Comparison of ENCODE assay signal across 23 cellular contexts in the genomic region with DNA sequence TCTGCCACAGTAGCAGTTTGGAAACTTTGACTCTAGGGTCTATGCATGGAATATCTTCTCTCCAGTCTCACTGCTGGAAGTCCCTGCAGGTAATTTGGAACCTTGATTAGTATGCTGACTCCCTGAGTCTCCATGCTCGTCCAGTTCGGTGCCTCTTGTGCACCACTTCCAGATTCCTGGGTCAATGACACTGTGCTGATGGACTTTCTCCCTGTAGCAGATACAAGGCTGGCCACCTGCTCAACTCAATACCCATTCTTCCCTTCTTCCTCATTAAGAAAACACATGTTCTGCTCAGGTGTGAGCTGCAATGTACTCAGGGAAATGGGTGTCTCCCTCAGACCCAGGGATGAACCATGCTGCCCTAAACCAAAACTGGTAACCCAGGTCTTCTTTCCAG.
"Had no signal": no experiment of that assay in that cellular context is flagged by ENCODE, and none has a peak within 500 bp of the region (broad histone marks: within the 10 kb centered on the region; RNA-seq: fewer than 3 reads in every experiment).

No MANE protein-coding gene starts in this region.

- H3K4me2 ChIP-seq: hepatocyte, neural progenitor cell had no signal

- H3K9me3 Mint-ChIP-seq: dendritic cell treated with granulocyte-macrophage colony-stimulating factor and Interleukin-4, amounts not matched to agents 40 ng/mL and 50 ng/mL, for 4 days; natural killer cell treated with Interleukin-12 subunit alpha and Interleukin-12 subunit beta and Interleukin-15 and Interleukin-18, amount 100 ng/mL, for 72 hours; neural progenitor cell; stimulated activated naive B cell treated with anti-CD40 and anti-IgM and Interleukin-4, amounts not matched to agents 10 μg/mL and 1 μg/mL and 100 μg/mL, for 72 hours; stimulated activated naive CD8-positive, alpha-beta T cell treated with anti-CD3 and anti-CD28 coated beads, Interleukin-15, amount 100 ng/mL, for 72 hours; type B pancreatic cell had no signal

- H3K36me3 ChIP-seq: neural progenitor cell had no signal

- FAIRE-seq: colon, kidney, pancreas, urothelium cell line had no signal

- H3K27ac ChIP-seq: foreskin keratinocyte, neural progenitor cell, pancreas, skin epidermis had no signal

- H3K27me3 Mint-ChIP-seq: dendritic cell treated with granulocyte-macrophage colony-stimulating factor and Interleukin-4, amounts not matched to agents 40 ng/mL and 50 ng/mL, for 4 days; stimulated activated naive CD8-positive, alpha-beta T cell treated with anti-CD3 and anti-CD28 coated beads, Interleukin-15, amount 100 ng/mL, for 72 hours; type B pancreatic cell had no signal

- H3K27me3 ChIP-seq: foreskin keratinocyte, hepatocyte, neural progenitor cell, pancreas had no signal

- H3K9ac ChIP-seq: neural progenitor cell had no signal

- DNase-seq: cerebellar nuclear complex; foreskin keratinocyte; head of caudate nucleus; kidney; left cardiac atrium; left ventricle myocardium superior; nucleus accumbens; pancreas; retina; stimulated activated CD4-positive, alpha-beta T cell treated with anti-CD3 and anti-CD28 coated beads, Interleukin-2, amount 100 ng/mL, for 24 hours; stimulated activated CD4-positive, alpha-beta T cell treated with anti-CD3 and anti-CD28 coated beads, Interleukin-4, amount 100 ng/mL, for 4 hours; stimulated activated naive B cell treated with anti-CD40 and anti-IgM and Interleukin-4, amounts not matched to agents 10 μg/mL and 1 μg/mL and 100 μg/mL, for 72 hours; stimulated activated naive CD8-positive, alpha-beta T cell treated with anti-CD3 and anti-CD28 coated beads, Interleukin-15, amount 100 ng/mL, for 72 hours had no signal

- H3K27ac Mint-ChIP-seq: dendritic cell treated with granulocyte-macrophage colony-stimulating factor and Interleukin-4, amounts not matched to agents 40 ng/mL and 50 ng/mL, for 4 days; natural killer cell treated with Interleukin-12 subunit alpha and Interleukin-12 subunit beta and Interleukin-15 and Interleukin-18, amount 100 ng/mL, for 72 hours; neural progenitor cell; progenitor cell of endocrine pancreas; stimulated activated naive B cell treated with anti-CD40 and anti-IgM and Interleukin-4, amounts not matched to agents 10 μg/mL and 1 μg/mL and 100 μg/mL, for 72 hours; stimulated activated naive CD8-positive, alpha-beta T cell treated with anti-CD3 and anti-CD28 coated beads, Interleukin-15, amount 100 ng/mL, for 72 hours; type B pancreatic cell had no signal

- ATAC-seq: foreskin keratinocyte; left cardiac atrium; left ventricle myocardium superior; natural killer cell treated with Interleukin-12 subunit alpha and Interleukin-12 subunit beta and Interleukin-15 and Interleukin-18, amount 100 ng/mL, for 72 hours; pancreas; sciatic nerve; stimulated activated naive B cell treated with anti-CD40 and anti-IgM and Interleukin-4, amounts not matched to agents 10 μg/mL and 1 μg/mL and 100 μg/mL, for 72 hours; stimulated activated naive CD8-positive, alpha-beta T cell treated with anti-CD3 and anti-CD28 coated beads, Interleukin-15, amount 100 ng/mL, for 72 hours had no signal

- H2AFZ ChIP-seq: hepatocyte, neural progenitor cell had no signal

- H3K79me2 ChIP-seq: hepatocyte had no signal

- H3K4me3 Mint-ChIP-seq: dendritic cell treated with granulocyte-macrophage colony-stimulating factor and Interleukin-4, amounts not matched to agents 40 ng/mL and 50 ng/mL, for 4 days; natural killer cell treated with Interleukin-12 subunit alpha and Interleukin-12 subunit beta and Interleukin-15 and Interleukin-18, amount 100 ng/mL, for 72 hours; neural progenitor cell; stimulated activated naive B cell treated with anti-CD40 and anti-IgM and Interleukin-4, amounts not matched to agents 10 μg/mL and 1 μg/mL and 100 μg/mL, for 72 hours; stimulated activated naive CD8-positive, alpha-beta T cell treated with anti-CD3 and anti-CD28 coated beads, Interleukin-15, amount 100 ng/mL, for 72 hours; type B pancreatic cell had no signal

- H3K4me3 ChIP-seq: hepatocyte, neural progenitor cell, pancreas, skin epidermis had no signal

- H3K36me3 Mint-ChIP-seq: natural killer cell treated with Interleukin-12 subunit alpha and Interleukin-12 subunit beta and Interleukin-15 and Interleukin-18, amount 100 ng/mL, for 72 hours; stimulated activated naive B cell treated with anti-CD40 and anti-IgM and Interleukin-4, amounts not matched to agents 10 μg/mL and 1 μg/mL and 100 μg/mL, for 72 hours had no signal

- H3K4me1 ChIP-seq: neural progenitor cell had no signal

- H3K4me1 Mint-ChIP-seq: stimulated activated naive CD8-positive, alpha-beta T cell treated with anti-CD3 and anti-CD28 coated beads, Interleukin-15, amount 100 ng/mL, for 72 hours had no signal

- H3K9me3 ChIP-seq: pancreas had no signal
